8 cellular contexts compared by ENCODE assay signal in the genomic region with DNA sequence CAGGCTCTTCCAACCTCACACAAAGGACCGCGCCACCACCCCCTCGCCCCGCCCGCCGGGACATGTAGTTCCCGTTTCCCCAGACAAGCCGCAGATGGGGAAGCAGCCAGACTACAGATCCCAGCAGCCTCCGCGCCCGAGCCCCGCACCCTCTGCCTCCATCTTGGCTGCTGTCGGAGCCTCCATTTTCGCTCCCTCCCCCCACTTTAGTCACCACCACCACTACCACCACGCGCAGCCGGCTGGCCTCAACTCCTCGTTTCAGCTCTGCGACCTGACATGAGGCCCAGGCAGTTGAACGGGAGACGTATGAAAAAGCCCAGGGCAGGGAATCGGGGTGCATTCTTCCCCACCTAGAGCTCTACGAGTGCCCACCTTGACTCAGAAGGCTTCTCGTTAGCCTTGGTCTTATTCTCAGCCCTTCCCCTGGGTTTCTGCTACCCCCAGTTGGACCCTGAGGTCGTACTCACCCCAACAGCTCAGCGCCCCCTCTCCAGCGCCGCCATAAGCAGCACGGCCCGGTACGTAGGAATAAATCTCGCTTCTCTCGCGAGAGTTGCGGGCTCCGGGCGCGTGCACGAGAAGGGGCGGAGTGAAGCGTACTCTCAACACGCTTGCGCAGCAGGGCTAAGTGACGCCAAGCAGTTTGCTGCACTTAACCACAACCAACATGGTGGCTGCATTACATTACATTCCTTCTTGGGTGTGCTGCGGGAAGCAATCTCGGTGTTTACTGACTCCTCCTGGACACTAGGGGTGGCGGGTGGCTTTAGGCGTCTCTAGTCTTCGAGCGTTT. TPM values are rescaled to one million over a fixed set of nuclear protein-coding genes. Genes with fewer than 3 reads are reported as not detected.
DNase-seq lines count a peak whose midpoint lies in the region; ATAC-seq, FAIRE-seq and TF ChIP-seq lines count a peak whose summit lies in the region.

A gene (minus strand): TSS at position 530 of the 796 bp plus-strand sequence. CDS start 18,094 bp downstream, outside the sequence.

- FAIRE-seq in pancreas (lab: Jason Lieb, UNC) = peak; percentile 61

- H3K4me3 ChIP-seq in GM12875 (ENCODE audit: low read depth, low read length) = peak within 1 kb of the TSS; percentile 88
- H3K4me3 ChIP-seq in pancreas = peak within 1 kb of the TSS; percentile 73 to 80 (median 78)
- H3K4me3 ChIP-seq in tibial artery = peak within 1 kb of the TSS; percentile 92 to 97

- peaks cover under 1% of the 10 kb centered on the region for H3K9me3 Mint-ChIP-seq in activated naive CD8-positive, alpha-beta T cell treated with anti-CD3 and anti-CD28 coated beads, Interleukin-2, amount 50 U/mL, for 24 hours

- peaks cover 24% of the 10 kb centered on the region for H3K36me3 Mint-ChIP-seq in activated naive CD8-positive, alpha-beta T cell treated with anti-CD3 and anti-CD28 coated beads, Interleukin-2, amount 50 U/mL, for 24 hours (ENCODE audit: low read depth)

- peak within 1 kb of the TSS; percentile 95 to 99 (median 98) for H3K27ac ChIP-seq in pancreas
- peak within 1 kb of the TSS; percentile 100 for H3K27ac ChIP-seq in tibial artery

- H3K4me1 ChIP-seq in pancreas (peaks cover 20 to 37% (median 28%) of the 10 kb centered on the region in 3 donors), tibial artery (peaks cover 0 to 44% (median 31%) of the 10 kb centered on the region in 4 donors)

- intact Hi-C loops in Right ventricle myocardium inferior (cut with DNase I) = loop anchor here (2.0 to 5.0 kb wide), 4 partner anchors 23 to 177 kb away; a partner anchor contains a TSS
- intact Hi-C loops in pancreas (cut with DNase I) = no loop called here
- intact Hi-C loops in tibial artery (cut with DNase I; ENCODE audit: low total_unique reads) = no loop called here

- H3K27me3 ChIP-seq in pancreas = no peaks in the 10 kb centered on the region
- H3K27me3 ChIP-seq in tibial artery = no peaks in the 10 kb centered on the region

- TF ChIP-seq CTCF in GM12875 (IDR thresholded peaks at IDR 0.05; ENCODE audit: borderline replicate concordance, insufficient read depth, low read depth, low read length) (no peak), pancreas (IDR thresholded peaks at IDR 0.05) (no peak), tibial artery (IDR thresholded peaks at IDR 0.05) (no peak)

- H3K27ac Mint-ChIP-seq in activated naive CD8-positive, alpha-beta T cell treated with anti-CD3 and anti-CD28 coated beads, Interleukin-2, amount 50 U/mL, for 24 hours = peak within 1 kb of the TSS; percentile 98

- H3K27me3 Mint-ChIP-seq in activated naive CD8-positive, alpha-beta T cell treated with anti-CD3 and anti-CD28 coated beads, Interleukin-2, amount 50 U/mL, for 24 hours = no peaks in the 10 kb centered on the region

- H3K36me3 ChIP-seq in pancreas (no peaks in the 10 kb centered on the region), tibial artery (no peaks in the 10 kb centered on the region)

- ATAC-seq in HG02798 (IDR thresholded peaks at IDR 0.05; ENCODE audit: poor library complexity, unreplicated experiment) (peak; percentile 82), Right ventricle myocardium inferior (peak; percentile 97), pancreas (peak; percentile 94 to 98 (median 96))
- ATAC-seq in activated naive CD8-positive, alpha-beta T cell treated with anti-CD3 and anti-CD28 coated beads, Interleukin-2, amount 50 U/mL, for 24 hours = peak; percentile 83

- peak; percentile 93 for DNase-seq in NCI-H1417 treated with DMSO at 0.1 percent for 48 hours (lab: John Stamatoyannopoulos, UW)
- DNase-seq in SW480 (ENCODE audit: low spot score) = peak; percentile 97
- DNase-seq in activated naive CD8-positive, alpha-beta T cell treated with anti-CD3 and anti-CD28 coated beads, Interleukin-2, amount 50 U/mL, for 24 hours = peak; percentile 95
- DNase-seq in Right ventricle myocardium inferior (ENCODE audit: missing footprints) = peak; percentile 98
- peak; percentile 95 to 99 (median 97) for DNase-seq in pancreas
- peak; percentile 97 to 98 for DNase-seq in tibial artery

- peak within 1 kb of the TSS; percentile 98 for H3K4me3 Mint-ChIP-seq in activated naive CD8-positive, alpha-beta T cell treated with anti-CD3 and anti-CD28 coated beads, Interleukin-2, amount 50 U/mL, for 24 hours

- 0 to 1% methylated on average over 49 to 50 of the region's 50 CpGs for WGBS in pancreas, 2 donors

- peaks cover 53% of the 10 kb centered on the region for H3K4me1 Mint-ChIP-seq in activated naive CD8-positive, alpha-beta T cell treated with anti-CD3 and anti-CD28 coated beads, Interleukin-2, amount 50 U/mL, for 24 hours

- H3K9me3 ChIP-seq in pancreas (no peaks in the 10 kb centered on the region), tibial artery (no peaks in the 10 kb centered on the region)

RNA-seq across cellular contexts. Expression of the gene that starts here (rescaled TPM):
- total RNA-seq in Right ventricle myocardium inferior (873 TPM), pancreas (100 to 1,000 TPM; 268 to 346 (median 320) TPM)
- 100 to 1,000 TPM in 1 of 2 donors, 10 to 100 TPM in 1; 61.4 to 114 TPM for polyA plus RNA-seq in pancreas

Comparison
In these comparisons a context has a peak if more than half of its experiments do, and no peak if none do; other contexts are left out.
1. Peak in every context shown above with its lines: DNase-seq, ATAC-seq, H3K4me3 ChIP-seq and H3K27ac ChIP-seq.